ENCODE assay signal across 8 cellular contexts in genomic region chr6:27809939-27810767, GRCh38.
DNase-seq lines count a peak whose midpoint lies in the region; ATAC-seq, FAIRE-seq and TF ChIP-seq lines count a peak whose summit lies in the region.

No MANE protein-coding gene starts in this region.

- no peaks in the 10 kb centered on the region for H4K20me1 ChIP-seq in endothelial cell of umbilical vein (replicated peaks; ENCODE audit: control insufficient read depth, extremely low read depth, insufficient read depth, low read length)

- H3K4me1 ChIP-seq in CD4-positive, alpha-beta memory T cell (ENCODE audit: insufficient read depth, low read length), result peaks cover 49% of the 10 kb centered on the region
- H3K4me1 ChIP-seq in endothelial cell of umbilical vein (ENCODE audit: control insufficient read depth, extremely low read depth, insufficient read depth, low read length), result peaks cover 29% of the 10 kb centered on the region

- peaks cover 0 to 17% of the 10 kb centered on the region in 2 donors for H3K36me3 Mint-ChIP-seq in CD4-positive, alpha-beta memory T cell
- H3K36me3 Mint-ChIP-seq in mesothelial cell of epicardium, result no peaks in the 10 kb centered on the region
- no peaks in the 10 kb centered on the region for H3K36me3 Mint-ChIP-seq in stimulated activated memory B cell treated with anti-CD40 and anti-IgM and Interleukin-4, amounts not matched to agents 10 μg/mL and 1 μg/mL and 100 μg/mL, for 72 hours

- peak; percentile 85 to 94 (median 92) for DNase-seq in CD4-positive, alpha-beta memory T cell
- DNase-seq in HS-27A (ENCODE audit: low read depth) (peak; percentile 95), endothelial cell of umbilical vein (ENCODE audit: low read depth, low spot score) (peak; percentile 99), mesothelial cell of epicardium (ENCODE audit: low spot score in 2 of 2, unreplicated experiment in 2 of 2) (peak; percentile 34 to 75)
- DNase-seq in NK-92 treated with Interleukin-12 subunit alpha and Interleukin-12 subunit beta, amount 100 ng/mL, for 24 hours (lab: John Stamatoyannopoulos, UW), result peak; percentile 90
- DNase-seq in activated CD8-positive, alpha-beta memory T cell treated with anti-CD3 and anti-CD28 coated beads, Interleukin-2, amount 50 U/mL, for 48 hours, result peak; percentile 88

- peak overlapping the region; percentile 31 to 67 for H3K4me3 ChIP-seq in CD4-positive, alpha-beta memory T cell (ENCODE audit: low read length in 2 of 2)
- H3K4me3 ChIP-seq in endothelial cell of umbilical vein (replicated peaks in 1 of 3; ENCODE audit: insufficient read depth in 1 of 3, low read depth in 1 of 3, low read length in 3 of 3), result peak overlapping the region; percentile 4 to 77 (median 70)

- peak overlapping the region; percentile 87 for H3K4me2 ChIP-seq in endothelial cell of umbilical vein (ENCODE audit: insufficient read depth, low read length)

- no peaks in the 10 kb centered on the region for H3K36me3 ChIP-seq in CD4-positive, alpha-beta memory T cell (ENCODE audit: insufficient read depth, low read length)
- no peaks in the 10 kb centered on the region for H3K36me3 ChIP-seq in endothelial cell of umbilical vein (ENCODE audit: control insufficient read depth in 2 of 2, extremely low read depth in 1 of 2, insufficient read depth in 2 of 2, low read length in 2 of 2)

- H3K9ac ChIP-seq in endothelial cell of umbilical vein (replicated peaks; ENCODE audit: extremely low read depth, insufficient read depth, low read length), result peak overlapping the region; percentile 68

- CTCF ChIA-PET in CD4-positive, alpha-beta memory T cell (lab: Charles Lee; ENCODE audit: partially characterized antibody), result interaction anchor here (0.7 to 9.9 kb wide), 13 partner anchors 13 to 1536 kb away, joined by 3 to 137 read pairs (median 9); a partner anchor contains a TSS
- CTCF ChIA-PET in endothelial cell of umbilical vein (lab: Charles Lee), result interaction anchor here (0.7 to 6.8 kb wide), 14 partner anchors 12 to 1784 kb away, joined by 3 to 67 read pairs (median 4); a partner anchor contains a TSS

- intact Hi-C loops in CD4-positive, alpha-beta memory T cell (cut with micrococcal nuclease), result loop anchor here (1.0 to 2.0 kb wide), 5 partner anchors 11 to 1783 kb away; a partner anchor contains a TSS
- intact Hi-C loops in endothelial cell of umbilical vein (cut with micrococcal nuclease), result loop anchor here (1.0 to 10.0 kb wide), 8 partner anchors 15 to 1778 kb away; a partner anchor contains a TSS

- H3K4me1 Mint-ChIP-seq in CD4-positive, alpha-beta memory T cell, result peaks cover 39 to 74% (median 50%) of the 10 kb centered on the region in 4 donors
- H3K4me1 Mint-ChIP-seq in mesothelial cell of epicardium, result peaks cover 56% of the 10 kb centered on the region
- peaks cover 52% of the 10 kb centered on the region for H3K4me1 Mint-ChIP-seq in stimulated activated memory B cell treated with anti-CD40 and anti-IgM and Interleukin-4, amounts not matched to agents 10 μg/mL and 1 μg/mL and 100 μg/mL, for 72 hours

- H3K27me3 ChIP-seq in CD4-positive, alpha-beta memory T cell (ENCODE audit: insufficient read depth, low read length), result no peaks in the 10 kb centered on the region
- no peaks in the 10 kb centered on the region for H3K27me3 ChIP-seq in endothelial cell of umbilical vein (ENCODE audit: control insufficient read depth in 2 of 2, insufficient read depth in 2 of 2, low read length in 2 of 2)

- dilution Hi-C loops in endothelial cell of umbilical vein (cut with MboI; ENCODE audit: extremely low pct_ligation_motif_present, low sequenced_read_pairs), result no loop called here

- TF ChIP-seq POLR2A in endothelial cell of umbilical vein (IDR thresholded peaks at IDR 0.05; ENCODE audit: low read depth, low read length), result peak; percentile 99

- H2AFZ ChIP-seq in endothelial cell of umbilical vein (ENCODE audit: low read depth, low read length), result peak overlapping the region; percentile 9

- no peaks in the 10 kb centered on the region for H3K79me2 ChIP-seq in endothelial cell of umbilical vein (ENCODE audit: control insufficient read depth, insufficient read depth, low read length)

- peak overlapping the region; percentile 92 to 99 (median 96) for H3K4me3 Mint-ChIP-seq in CD4-positive, alpha-beta memory T cell
- H3K4me3 Mint-ChIP-seq in mesothelial cell of epicardium, result peak overlapping the region; percentile 92
- peak overlapping the region; percentile 89 for H3K4me3 Mint-ChIP-seq in stimulated activated memory B cell treated with anti-CD40 and anti-IgM and Interleukin-4, amounts not matched to agents 10 μg/mL and 1 μg/mL and 100 μg/mL, for 72 hours

- H3K9me3 ChIP-seq in CD4-positive, alpha-beta memory T cell (ENCODE audit: control insufficient read depth in 1 of 2, low read length in 2 of 2), result no peaks in the 10 kb centered on the region
- H3K9me3 ChIP-seq in endothelial cell of umbilical vein (replicated peaks; ENCODE audit: control insufficient read depth, insufficient read depth, low read length), result no peaks in the 10 kb centered on the region

- H3K9me1 ChIP-seq in endothelial cell of umbilical vein (replicated peaks; ENCODE audit: control insufficient read depth, extremely low read depth, insufficient read depth, low read length), result no peaks in the 10 kb centered on the region

- TF ChIP-seq CTCF in endothelial cell of umbilical vein (IDR thresholded peaks at IDR 0.05; ENCODE audit: extremely low read depth in 1 of 2, insufficient read depth in 1 of 2, low read depth in 1 of 2, low read length in 2 of 2), result peak in 1 of 2 donors; percentile 25
- no peak for TF ChIP-seq CTCF in mesothelial cell of epicardium (IDR thresholded peaks at IDR 0.05; ENCODE audit: unreplicated experiment)

- POLR2A ChIA-PET in CD4-positive, alpha-beta memory T cell (lab: Charles Lee; ENCODE audit: partially characterized antibody), result interaction anchor here (0.6 to 11.2 kb wide), 59 partner anchors 9 to 1790 kb away, joined by 3 to 640 read pairs (median 7); partner anchors contain the start of genes ZKSCAN8, ZNF184 and ZSCAN26
- POLR2A ChIA-PET in endothelial cell of umbilical vein (lab: Charles Lee), result interaction anchor here (0.6 to 5.7 kb wide), 22 partner anchors 13 to 1790 kb away, joined by 3 to 99 read pairs (median 6); a partner anchor contains a TSS

- ATAC-seq in GM19463 (IDR thresholded peaks at IDR 0.05; ENCODE audit: unreplicated experiment), result peak; percentile 28
- ATAC-seq in stimulated activated memory B cell treated with anti-CD40 and anti-IgM and Interleukin-4, amounts not matched to agents 10 μg/mL and 1 μg/mL and 100 μg/mL, for 72 hours, result peak; percentile 77

- H3K27ac Mint-ChIP-seq in CD4-positive, alpha-beta memory T cell, result peak overlapping the region; percentile 94 to 98 (median 97)
- H3K27ac Mint-ChIP-seq in mesothelial cell of epicardium, result peak overlapping the region; percentile 99
- H3K27ac Mint-ChIP-seq in stimulated activated memory B cell treated with anti-CD40 and anti-IgM and Interleukin-4, amounts not matched to agents 10 μg/mL and 1 μg/mL and 100 μg/mL, for 72 hours, result peak overlapping the region; percentile 89

- H3K9me3 Mint-ChIP-seq in CD4-positive, alpha-beta memory T cell, result peaks cover 0 to 7% (median 0%) of the 10 kb centered on the region in 8 donors
- no peaks in the 10 kb centered on the region for H3K9me3 Mint-ChIP-seq in mesothelial cell of epicardium
- H3K9me3 Mint-ChIP-seq in stimulated activated memory B cell treated with anti-CD40 and anti-IgM and Interleukin-4, amounts not matched to agents 10 μg/mL and 1 μg/mL and 100 μg/mL, for 72 hours, result no peaks in the 10 kb centered on the region

- no peaks in the 10 kb centered on the region for H3K27me3 Mint-ChIP-seq in CD4-positive, alpha-beta memory T cell
- no peaks in the 10 kb centered on the region for H3K27me3 Mint-ChIP-seq in mesothelial cell of epicardium (ENCODE audit: low read depth)
- peaks cover 7% of the 10 kb centered on the region for H3K27me3 Mint-ChIP-seq in stimulated activated memory B cell treated with anti-CD40 and anti-IgM and Interleukin-4, amounts not matched to agents 10 μg/mL and 1 μg/mL and 100 μg/mL, for 72 hours

- BruUV-seq in endothelial cell of umbilical vein (replicated peaks; lab: Mats Ljungman, UMichigan), result TSS peak; percentile 65

- peak; percentile 82 for FAIRE-seq in endothelial cell of umbilical vein (lab: Jason Lieb, UNC)

- peak overlapping the region; percentile 79 for H3K27ac ChIP-seq in CD4-positive, alpha-beta memory T cell (ENCODE audit: low read depth, low read length)
- H3K27ac ChIP-seq in endothelial cell of umbilical vein (ENCODE audit: insufficient read depth, low read depth, low read length), result peak overlapping the region; percentile 59

TF ChIP-seq in endothelial cell of umbilical vein, 7 proteins besides CTCF, POLR2A, EP300 and RAD21:
- TF ChIP-seq POLR2AphosphoS5 (IDR thresholded peaks at IDR 0.05; ENCODE audit: insufficient read depth, low read depth, low read length), result peak; percentile 95
- TF ChIP-seq, protein P1, sequence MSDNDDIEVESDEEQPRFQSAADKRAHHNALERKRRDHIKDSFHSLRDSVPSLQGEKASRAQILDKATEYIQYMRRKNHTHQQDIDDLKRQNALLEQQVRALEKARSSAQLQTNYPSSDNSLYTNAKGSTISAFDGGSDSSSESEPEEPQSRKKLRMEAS (IDR thresholded peaks at IDR 0.05; ENCODE audit: insufficient read depth, insufficient read length), result no peak

Comparison
In these comparisons a context has a peak if more than half of its experiments do, and no peak if none do; other contexts are left out.
1. Peak in every context shown above with its lines: DNase-seq, ATAC-seq, H3K4me3 ChIP-seq and H3K27ac ChIP-seq.